12 cellular contexts compared by ENCODE assay signal in genomic region chr9:96884443-96884842, GRCh38. TPM values are rescaled to one million over a fixed set of nuclear protein-coding genes. Genes with fewer than 3 reads are reported as not detected.
DNase-seq lines count a peak whose midpoint lies in the region; ATAC-seq and FAIRE-seq lines count a peak whose summit lies in the region.
"Had no signal": no experiment of that assay in that cellular context is flagged by ENCODE, and none has a peak within 500 bp of the region (broad histone marks: within the 10 kb centered on the region; RNA-seq: fewer than 3 reads in every experiment).

No MANE protein-coding gene starts in this region.

- peak; percentile 54 for DNase-seq in COLO668 (lab: John Stamatoyannopoulos, UW; ENCODE audit: unreplicated experiment)
- peak; percentile 37 for DNase-seq in HTR-8/SVneo (ENCODE audit: insufficient read length, low spot score)
- DNase-seq in dermis blood vessel endothelial cell: peak; percentile 88
- peak; percentile 83 for DNase-seq in myocyte (ENCODE audit: low read depth)
- DNase-seq in HuH-7 (ENCODE audit: low spot score): no peak
- no peak for DNase-seq in T-helper 9 cell
- no peak for DNase-seq in substantia nigra (lab: John Stamatoyannopoulos, UW)
- DNase-seq: NCI-H526 treated with DMSO at 0.1 percent for 48 hours, T-helper 2 cell had no signal

- ATAC-seq in GM18873 (IDR thresholded peaks at IDR 0.05; ENCODE audit: low FRiP score, unreplicated experiment): no peak

- no peak overlapping the region for H3K27ac ChIP-seq in substantia nigra (ENCODE audit: low read depth, low read length, poor library complexity, severe bottlenecking)
- H3K27ac ChIP-seq: thoracic aorta had no signal

- peak; percentile 80 for FAIRE-seq in HTR-8/SVneo (lab: Jason Lieb, UNC)

RNA-seq across cellular contexts. Expression of gene ZNF782, which starts 30.1 kb away (rescaled TPM):
- total RNA-seq in dermis blood vessel endothelial cell: 2.9 and 3.7 TPM in 2 replicates
- 4.1 and 5.7 TPM in 2 replicates for total RNA-seq in myocyte
- 0.97 TPM for polyA plus RNA-seq in myocyte (2012)

RNA-seq across cellular contexts. Expression of gene NUTM2G, which starts 44.2 kb away (rescaled TPM):
- total RNA-seq in dermis blood vessel endothelial cell (not detected in 2 replicates), myocyte (not detected in 2 replicates)
- 0.76 TPM for polyA plus RNA-seq in myocyte (2012)
- total RNA-seq: mesenteric fat pad, thoracic aorta had no signal

Comparison
In these comparisons a context has a peak if more than half of its experiments do, and no peak if none do; other contexts are left out.
1. DNase-seq: peak in COLO668 (single experiment), HTR-8/SVneo (single experiment), dermis blood vessel endothelial cell (single experiment) and myocyte (single experiment); none in HuH-7 (single experiment), T-helper 9 cell (single experiment) and substantia nigra (0 of 49).